ENCODE assay signal across 26 cellular contexts in genomic region chr11:1218788-1219445, GRCh38. TPM values are rescaled to one million over a fixed set of nuclear protein-coding genes. Genes with fewer than 3 reads are reported as not detected.
DNase-seq lines count a peak whose midpoint lies in the region; ATAC-seq and TF ChIP-seq lines count a peak whose summit lies in the region.
"Had no signal": no experiment of that assay in that cellular context is flagged by ENCODE, and none has a peak within 500 bp of the region (broad histone marks: within the 10 kb centered on the region; RNA-seq: fewer than 3 reads in every experiment).

No MANE protein-coding gene starts in this region.

- in situ Hi-C loops in GM13976 (cut with MboI; ENCODE audit: low sequenced_read_pairs, unreplicated experiment), result no loop called here

- no peaks in the 10 kb centered on the region for H3K79me2 ChIP-seq in mesendoderm (ENCODE audit: control insufficient read depth, insufficient read depth, low read length)

- H3K4me3 ChIP-seq in H7 (ENCODE audit: insufficient read depth, low read depth, low read length) (no peak overlapping the region), WERI-Rb-1 (ENCODE audit: low read depth, low read length) (no peak overlapping the region), spleen (no peak overlapping the region), mesendoderm (ENCODE audit: low read length) (no peak overlapping the region)
- H3K4me3 ChIP-seq: ovary, uterus had no signal

- no peak overlapping the region for H2BK5ac ChIP-seq in mesendoderm (ENCODE audit: low read length)

- H3K36me3 ChIP-seq in H7 (replicated peaks; ENCODE audit: control insufficient read depth, insufficient read depth, low read length), result no peaks in the 10 kb centered on the region
- no peaks in the 10 kb centered on the region for H3K36me3 ChIP-seq in WERI-Rb-1
- H3K36me3 ChIP-seq in spleen, result no peaks in the 10 kb centered on the region
- no peaks in the 10 kb centered on the region for H3K36me3 ChIP-seq in mesendoderm (ENCODE audit: control insufficient read depth, insufficient read depth, low read length)
- H3K36me3 ChIP-seq: ovary, uterus had no signal

- H2BK15ac ChIP-seq in mesendoderm (replicated peaks; ENCODE audit: low read depth), result no peak overlapping the region

- WGBS in spleen, 5 donors, result 79 to 93% (median 87%) methylated on average over 5 to 16 of the region's 16 CpGs
- WGBS in mesendoderm (ENCODE audit: extremely low coverage, insufficient coverage, low lambda C conversion rate), result no CpG with 5 or more reads among the region's 16 CpGs

- H3K27me3 ChIP-seq in H7 (ENCODE audit: control insufficient read depth, insufficient read depth, low read length) (no peaks in the 10 kb centered on the region), WERI-Rb-1 (ENCODE audit: insufficient read depth, low read depth, severe bottlenecking) (no peaks in the 10 kb centered on the region), spleen (replicated peaks in 1 of 7) (peaks cover 0 to 62% (median 25%) of the 10 kb centered on the region in 7 donors), mesendoderm (ENCODE audit: insufficient read depth, low read length, poor library complexity) (no peaks in the 10 kb centered on the region)
- H3K27me3 ChIP-seq: foreskin keratinocyte, uterus had no signal

- peak overlapping the region; percentile 36; the same call in 1 of the 2 replicates for H3K27ac ChIP-seq in WERI-Rb-1
- no peak overlapping the region for H3K27ac ChIP-seq in spleen
- H3K27ac ChIP-seq in mesendoderm (ENCODE audit: low read depth, low read length), result no peak overlapping the region
- H3K27ac ChIP-seq: foreskin keratinocyte, ovary, uterus had no signal

- no peak overlapping the region for H3K4me2 ChIP-seq in mesendoderm (ENCODE audit: low read length)

- TF ChIP-seq POLR2A in spleen (IDR thresholded peaks at IDR 0.05), result no peak

- H4K8ac ChIP-seq in mesendoderm (ENCODE audit: low read depth, low read length), result no peak overlapping the region

- H3K23ac ChIP-seq in mesendoderm (ENCODE audit: low read length), result no peak overlapping the region

- no peak overlapping the region for H3K9ac ChIP-seq in mesendoderm (ENCODE audit: low read length)

- TF ChIP-seq CTCF in WERI-Rb-1 (IDR thresholded peaks at IDR 0.05; ENCODE audit: low read depth, low read length) (no peak), spleen (IDR thresholded peaks at IDR 0.05 in 8 of 11, conservative IDR thresholded peaks at IDR 0.05 in 3 of 11) (no peak), GM13976 (IDR thresholded peaks at IDR 0.05; ENCODE audit: borderline replicate concordance, control extremely low read depth, extremely low read depth, insufficient read depth, missing control alignments) (no peak)

- DNase-seq in H7, result peak; percentile 58
- no peak for DNase-seq in WERI-Rb-1
- DNase-seq in left colon, result peak; percentile 30 to 33
- peak; percentile 61 for DNase-seq in spleen
- DNase-seq in GM13976 (ENCODE audit: low spot score), result no peak
- DNase-seq in mesendoderm, result no peak
- DNase-seq: activated B cell treated with CpG ODN at 0.5 μM for 24 hours; activated CD4-positive, alpha-beta T cell treated with anti-CD3 and anti-CD28 coated beads, Interleukin-2, amount 50 U/mL, for 48 hours; activated CD8-positive, alpha-beta memory T cell treated with anti-CD3 and anti-CD28 coated beads, Interleukin-2, amount 50 U/mL, for 48 hours; cortex of kidney; foreskin keratinocyte; MV-4-11; NCI-H1436 treated with DMSO at 0.1 percent for 48 hours; NCI-H510A; stimulated activated naive CD4-positive, alpha-beta T cell; SW 1271; T1000; uterus had no signal

- intact Hi-C loops in left colon (cut with DNase I, micrococcal nuclease) (no loop called here), spleen (cut with DNase I; ENCODE audit: low total_unique reads) (no loop called here)

- H3K18ac ChIP-seq in mesendoderm (ENCODE audit: low read length), result no peak overlapping the region

- H3K56ac ChIP-seq in mesendoderm (ENCODE audit: low read length), result no peak overlapping the region

- H3K79me1 ChIP-seq in mesendoderm (ENCODE audit: low read length), result no peaks in the 10 kb centered on the region

- no peak overlapping the region for H2AK5ac ChIP-seq in mesendoderm (ENCODE audit: low read length)

- H3K9me3 ChIP-seq in WERI-Rb-1 (ENCODE audit: severe bottlenecking) (no peaks in the 10 kb centered on the region), spleen (peaks cover 0 to 7% (median 1%) of the 10 kb centered on the region in 8 donors)
- H3K9me3 ChIP-seq: ovary, uterus had no signal

- no peak overlapping the region for H4K5ac ChIP-seq in mesendoderm (ENCODE audit: low read length)

- ATAC-seq in left colon, result peak; percentile 2
- ATAC-seq in HG03097 (IDR thresholded peaks at IDR 0.05; ENCODE audit: low FRiP score, unreplicated experiment), result no peak
- ATAC-seq: activated naive CD4-positive, alpha-beta T cell treated with anti-CD3 and anti-CD28 coated beads, Interleukin-2, amount 50 U/mL, for 72 hours; esophagus mucosa; foreskin keratinocyte had no signal

- peaks cover 0 to 17% (median 6%) of the 10 kb centered on the region in 6 donors for H3K4me1 ChIP-seq in spleen
- H3K4me1 ChIP-seq in mesendoderm (ENCODE audit: control insufficient read depth, low read depth, low read length), result no peaks in the 10 kb centered on the region
- H3K4me1 ChIP-seq: foreskin keratinocyte, uterus had no signal

- no peak overlapping the region for H3K4ac ChIP-seq in mesendoderm (ENCODE audit: low read depth, low read length)

- H2BK120ac ChIP-seq in mesendoderm (ENCODE audit: low read depth, low read length), result no peak overlapping the region

RNA-seq across cellular contexts. Expression of gene MUC5B, which starts 3.9 kb away (rescaled TPM):
- total RNA-seq in H7 (2014; rRNA removed; shearing (Covaris generic)), result under 0.01 and 0.07 TPM in 2 replicates
- total RNA-seq in left colon, result 100 to 1,000 TPM; 258 to 369 TPM
- under 1 TPM in 1 of 7 donors, not detected in 6; 0.09 TPM for total RNA-seq in spleen
- polyA plus RNA-seq in spleen, result under 1 TPM in 2 of 3 donors, not detected in 1; under 0.01 TPM
- under 0.01 TPM for polyA plus RNA-seq in mesendoderm (2013, experiment 1 of 2)
- under 0.01 TPM for polyA plus RNA-seq in mesendoderm (2013, experiment 2 of 2)
- total RNA-seq: activated B cell treated with CpG ODN at 0.5 μM for 24 hours; activated naive CD4-positive, alpha-beta T cell treated with anti-CD3 and anti-CD28 coated beads, Interleukin-2, amount 50 U/mL, for 72 hours; activated T-helper 2 cell treated with anti-CD3 and anti-CD28 coated beads, Interferon-gamma antibody, Interleukin-2, Interleukin-4, amounts not matched to agents 10 μg/mL and 5 μg/mL and 100 μg/mL, durations not matched to agents 14 hours and 24 hours and 36 hours; bronchial epithelial cell; foreskin keratinocyte; LHCN-M2; temporal lobe had no signal
- polyA plus RNA-seq: foreskin keratinocyte had no signal

Comparison
In these comparisons a context has a peak if more than half of its experiments do, and no peak if none do; other contexts are left out.
1. DNase-seq: peak in H7 (single experiment), left colon (2 of 2) and spleen (single experiment); none in WERI-Rb-1 (single experiment), GM13976 (single experiment) and mesendoderm (single experiment).
2. RNA of gene MUC5B, which starts 3.9 kb away (total RNA-seq): 258 to 369 TPM in left colon; under 0.01 to 0.07 TPM in H7 and 0.09 TPM in spleen; every median in the first group is over 100 times any median in the second.